17 cellular contexts compared by ENCODE assay signal in genomic region chr2:177324797-177325196, GRCh38.
DNase-seq lines count a peak whose midpoint lies in the region; ATAC-seq, FAIRE-seq and TF ChIP-seq lines count a peak whose summit lies in the region.
"Had no signal": no experiment of that assay in that cellular context is flagged by ENCODE, and none has a peak within 500 bp of the region (broad histone marks: within the 10 kb centered on the region; RNA-seq: fewer than 3 reads in every experiment).

No MANE protein-coding gene starts in this region.

- CTCF ChIA-PET in PC-3 (lab: Charles Lee) = no interaction called here

- H3K79me2 ChIP-seq in PC-3 (ENCODE audit: low read length) = no peaks in the 10 kb centered on the region

- POLR2A ChIA-PET in PC-3 (lab: Charles Lee; ENCODE audit: unreplicated experiment) = no interaction called here

- no peaks in the 10 kb centered on the region for H3K9me3 ChIP-seq in PC-3 (ENCODE audit: low read length)
- no peaks in the 10 kb centered on the region for H3K9me3 ChIP-seq in esophagus squamous epithelium
- no peaks in the 10 kb centered on the region for H3K9me3 ChIP-seq in mesenchymal stem cell (ENCODE audit: control insufficient read depth, low read length)
- H3K9me3 ChIP-seq in aorta (ENCODE audit: control insufficient read depth, low read length) = no peaks in the 10 kb centered on the region
- H3K9me3 ChIP-seq: Peyer's patch had no signal

- no peak overlapping the region for H3K14ac ChIP-seq in mesenchymal stem cell (ENCODE audit: low read length in 2 of 2)

- H3K9ac ChIP-seq in PC-3 (ENCODE audit: low read length) (no peak overlapping the region), mesenchymal stem cell (ENCODE audit: low read length) (no peak overlapping the region)
- H3K9ac ChIP-seq: KMS-11 had no signal

- H2AFZ ChIP-seq in PC-3 (ENCODE audit: low read length) (no peak overlapping the region), mesenchymal stem cell (ENCODE audit: low read depth, low read length) (no peak overlapping the region)

- intact Hi-C loops in PC-3 (cut with micrococcal nuclease) = loop anchor here (1.0 kb wide), 1 partner anchor 10 kb away; no protein-coding TSS in a partner anchor
- intact Hi-C loops in esophagus squamous epithelium (cut with DNase I) = loop anchor here (5.0 kb wide), 1 partner anchor 62 kb away; the partner anchor contains the start of gene NFE2L2
- intact Hi-C loops in aorta (cut with DNase I) = no loop called here

- TF ChIP-seq POLR2A in esophagus squamous epithelium (IDR thresholded peaks at IDR 0.05) = no peak

- no peak overlapping the region for H3K4ac ChIP-seq in mesenchymal stem cell (ENCODE audit: low read depth in 1 of 2, low read length in 2 of 2)

- H3K4me3 ChIP-seq in LNCaP clone FGC (ENCODE audit: low read depth, low read length) (no peak overlapping the region), PC-3 (ENCODE audit: low read length) (no peak overlapping the region), esophagus squamous epithelium (no peak overlapping the region), mesenchymal stem cell (ENCODE audit: insufficient read depth in 1 of 2, low read depth in 1 of 2, low read length in 2 of 2) (no peak overlapping the region), aorta (ENCODE audit: low read length in 2 of 2) (no peak overlapping the region)
- H3K4me3 ChIP-seq: Peyer's patch had no signal

- no peak overlapping the region for H2BK120ac ChIP-seq in mesenchymal stem cell (ENCODE audit: low read depth, low read length)

- no peaks in the 10 kb centered on the region for H3K36me3 ChIP-seq in PC-3 (ENCODE audit: low read depth, low read length)
- peaks cover 0 to 6% (median 0%) of the 10 kb centered on the region in 3 donors for H3K36me3 ChIP-seq in esophagus squamous epithelium
- peaks cover 7 to 8% of the 10 kb centered on the region in 2 experiments for H3K36me3 ChIP-seq in mesenchymal stem cell (ENCODE audit: control insufficient read depth in 1 of 2, insufficient read depth in 2 of 2, low read depth in 1 of 2, low read length in 2 of 2)
- no peaks in the 10 kb centered on the region for H3K36me3 ChIP-seq in aorta (ENCODE audit: control insufficient read depth in 1 of 2, insufficient read depth in 2 of 2, low read length in 1 of 2)
- H3K36me3 ChIP-seq: Peyer's patch had no signal

- 59 to 62% methylated on average over 3 of the region's 3 CpGs for WGBS in esophagus squamous epithelium, 2 donors
- WGBS in mesenchymal stem cell = 94% methylated on average over 3 of the region's 3 CpGs
- WGBS in aorta, 2 donors = 76 to 92% methylated on average over 3 of the region's 3 CpGs

- no peaks in the 10 kb centered on the region for H4K20me1 ChIP-seq in PC-3 (ENCODE audit: low read length)

- peak; percentile 51 for DNase-seq in LNCaP clone FGC (ENCODE audit: low read depth)
- peak; percentile 36 for DNase-seq in PC-3
- no peak for DNase-seq in esophagus squamous epithelium (lab: John Stamatoyannopoulos, UW)
- DNase-seq in mesenchymal stem cell = no peak
- DNase-seq in D721Med (ENCODE audit: insufficient read length, low spot score) = no peak
- DNase-seq in amniotic stem cell (lab: John Stamatoyannopoulos, UW) = no peak
- no peak for DNase-seq in aorta
- DNase-seq in frontal cortex (ENCODE audit: low spot score in 2 of 2) = no peak
- DNase-seq: MM.1S, NCI-H1436, NCI-H2029, NCI-H510A, Peyer's patch, Right ventricle myocardium superior had no signal

- H3F3A ChIP-seq in PC-3 (ENCODE audit: low read length, unreplicated experiment) = no peaks in the 10 kb centered on the region

- BruUV-seq in PC-3 (replicated peaks; lab: Mats Ljungman, UMichigan) = no TSS peak

- H3K27ac ChIP-seq in PC-3 (ENCODE audit: low read length) = no peak overlapping the region
- peak overlapping the region; percentile 1 to 64 (median 56) for H3K27ac ChIP-seq in esophagus squamous epithelium
- H3K27ac ChIP-seq in mesenchymal stem cell (ENCODE audit: low read length, poor library complexity, severe bottlenecking) = peak overlapping the region; percentile 89
- no peak overlapping the region for H3K27ac ChIP-seq in aorta (ENCODE audit: low read depth in 1 of 2, low read length in 2 of 2)
- H3K27ac ChIP-seq: C4-2B, KMS-11 had no signal

- peak overlapping the region; percentile 13 for H2AK5ac ChIP-seq in mesenchymal stem cell (ENCODE audit: low read length, severe bottlenecking)

- 0 out of 2 replicates have a peak, but pooled peaks cover 4% of the 10 kb centered on the region for H3K4me1 ChIP-seq in PC-3 (ENCODE audit: insufficient read depth, low read length)
- H3K4me1 ChIP-seq in esophagus squamous epithelium = peaks cover 20 to 59% (median 21%) of the 10 kb centered on the region in 3 donors
- H3K4me1 ChIP-seq in mesenchymal stem cell (ENCODE audit: control insufficient read depth, insufficient read depth, low read depth, low read length) = peaks cover 4% of the 10 kb centered on the region
- no peaks in the 10 kb centered on the region for H3K4me1 ChIP-seq in aorta (ENCODE audit: control insufficient read depth in 1 of 2, insufficient read depth in 2 of 2, low read length in 2 of 2)

- H3K23ac ChIP-seq in mesenchymal stem cell (ENCODE audit: low read length in 2 of 2) = no peak overlapping the region

- no peak overlapping the region for H2BK5ac ChIP-seq in mesenchymal stem cell (ENCODE audit: low read depth, low read length, poor library complexity, severe bottlenecking)

- H3K27me3 ChIP-seq in PC-3 (ENCODE audit: low read length) (no peaks in the 10 kb centered on the region), esophagus squamous epithelium (no peaks in the 10 kb centered on the region), mesenchymal stem cell (ENCODE audit: control insufficient read depth in 1 of 2, insufficient read depth in 1 of 2, low read length in 2 of 2) (no peaks in the 10 kb centered on the region), aorta (ENCODE audit: control insufficient read depth in 1 of 2, insufficient read depth in 2 of 2, low read length in 1 of 2) (no peaks in the 10 kb centered on the region)
- H3K27me3 ChIP-seq: Peyer's patch had no signal

- H3K4me2 ChIP-seq in PC-3 (ENCODE audit: low read length) (no peak overlapping the region), mesenchymal stem cell (ENCODE audit: low read length, poor library complexity, severe bottlenecking) (no peak overlapping the region)
- H3K4me2 ChIP-seq: KMS-11 had no signal

- no peak overlapping the region for H3K18ac ChIP-seq in mesenchymal stem cell (ENCODE audit: low read depth in 1 of 2, low read length in 2 of 2)

- TF ChIP-seq CTCF in LNCaP clone FGC (IDR thresholded peaks at IDR 0.05; ENCODE audit: control insufficient read depth, extremely low read depth, insufficient read depth) (no peak), PC-3 (conservative IDR thresholded peaks at IDR 0.05; ENCODE audit: low read depth, low read length) (no peak), esophagus squamous epithelium (IDR thresholded peaks at IDR 0.05) (no peak), D721Med (IDR thresholded peaks at IDR 0.05; ENCODE audit: insufficient read depth, missing control alignments) (no peak)

- no peak overlapping the region for H4K8ac ChIP-seq in mesenchymal stem cell (ENCODE audit: low read length)

- H2BK12ac ChIP-seq in mesenchymal stem cell (ENCODE audit: low read length in 2 of 2) = no peak overlapping the region

- H2BK15ac ChIP-seq in mesenchymal stem cell (ENCODE audit: low read depth, poor library complexity, severe bottlenecking) = no peak overlapping the region

- FAIRE-seq in D721Med (lab: Jason Lieb, UNC) (no peak), frontal cortex (lab: Jason Lieb, UNC) (no peak)
- FAIRE-seq: H1 had no signal

- H3K79me1 ChIP-seq in mesenchymal stem cell (replicated peaks; ENCODE audit: low read length, poor library complexity, severe bottlenecking) = no peaks in the 10 kb centered on the region

- no peak overlapping the region for H4K91ac ChIP-seq in mesenchymal stem cell (ENCODE audit: low read length)

- no peaks in the 10 kb centered on the region for H3K9me2 ChIP-seq in PC-3 (replicated peaks; ENCODE audit: low read length)

- ATAC-seq in PC-3 = peak; percentile 93
- ATAC-seq in aorta (ENCODE audit: low FRiP score) = no peak

Comparison
In these comparisons a context has a peak if more than half of its experiments do, and no peak if none do; other contexts are left out.
1. DNase-seq: peak in LNCaP clone FGC (single experiment) and PC-3 (single experiment); none in esophagus squamous epithelium (single experiment), mesenchymal stem cell (single experiment), D721Med (single experiment), amniotic stem cell (single experiment), aorta (0 of 2) and frontal cortex (0 of 2).
2. H3K27ac ChIP-seq: peak in esophagus squamous epithelium (4 of 4) and mesenchymal stem cell (single experiment); none in PC-3 (single experiment) and aorta (0 of 2).
3. intact Hi-C loops: an anchor here in PC-3 (1.0 kb wide) and esophagus squamous epithelium (5.0 kb wide); none called in aorta.